In the genomic region with DNA sequence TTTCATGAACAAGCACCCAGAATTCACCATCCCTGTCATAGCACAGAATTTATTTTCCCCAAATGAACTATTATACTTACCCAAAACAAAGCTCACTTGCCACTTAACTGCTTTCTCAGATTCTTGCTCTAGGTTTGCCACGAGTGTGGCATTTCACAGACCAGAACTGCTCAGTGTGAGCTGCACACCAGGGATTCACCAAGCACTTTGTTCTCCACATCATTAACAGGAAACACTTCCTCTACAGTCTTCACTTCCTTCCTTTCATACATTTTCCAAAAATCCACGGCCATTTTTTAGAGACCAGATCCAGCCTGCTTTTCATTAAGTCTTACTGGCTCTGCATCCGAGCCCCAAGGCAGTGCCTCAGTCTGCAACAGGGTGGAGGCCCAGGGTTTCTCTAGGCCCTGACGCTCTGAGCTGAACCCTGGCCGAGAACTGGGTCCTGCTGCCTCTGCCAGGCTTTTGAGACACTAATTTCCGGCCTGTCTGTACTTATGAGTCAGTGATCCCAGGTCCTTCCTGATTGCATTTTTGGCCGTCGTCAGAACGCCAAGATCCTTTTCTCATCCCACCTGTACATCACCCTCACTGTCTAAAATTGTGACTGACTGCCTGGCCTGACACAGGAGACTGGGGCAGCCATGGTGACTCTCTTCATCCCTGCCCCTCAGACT, we compare ENCODE assay signal across 16 cellular contexts.
DNase-seq lines count a peak whose midpoint lies in the region; ATAC-seq, FAIRE-seq and TF ChIP-seq lines count a peak whose summit lies in the region.
"Had no signal": no experiment of that assay in that cellular context is flagged by ENCODE, and none has a peak within 500 bp of the region (broad histone marks: within the 10 kb centered on the region; RNA-seq: fewer than 3 reads in every experiment).

No MANE protein-coding gene starts in this region.

- H3K27me3 ChIP-seq in breast epithelium: no peaks in the 10 kb centered on the region
- no peaks in the 10 kb centered on the region for H3K27me3 ChIP-seq in astrocyte (ENCODE audit: insufficient read depth, low read length)
- no peaks in the 10 kb centered on the region for H3K27me3 ChIP-seq in heart right ventricle
- H3K27me3 ChIP-seq in aorta (ENCODE audit: control insufficient read depth in 1 of 2, insufficient read depth in 2 of 2, low read length in 1 of 2): no peaks in the 10 kb centered on the region
- no peaks in the 10 kb centered on the region for H3K27me3 ChIP-seq in ovary
- H3K27me3 ChIP-seq: tibial nerve had no signal

- H3K27ac ChIP-seq in breast epithelium: no peak overlapping the region
- peak overlapping the region; percentile 77 for H3K27ac ChIP-seq in astrocyte (ENCODE audit: low read depth, low read length)
- H3K27ac ChIP-seq in heart right ventricle: peak overlapping the region in 4 of 10 donors; percentile 24 to 52 (median 40)
- H3K27ac ChIP-seq in aorta (ENCODE audit: low read depth in 1 of 2, low read length in 2 of 2): peak overlapping the region; percentile 60 to 92
- no peak overlapping the region for H3K27ac ChIP-seq in ovary
- H3K27ac ChIP-seq: KMS-11, tibial nerve had no signal

- peak; percentile 65 for DNase-seq in MCF 10A (ENCODE audit: unreplicated experiment)
- DNase-seq in breast epithelium (ENCODE audit: low spot score in 2 of 2): no peak
- peak; percentile 80 for DNase-seq in astrocyte (ENCODE audit: low read depth)
- no peak for DNase-seq in heart right ventricle
- peak; percentile 75 to 81 for DNase-seq in aorta
- DNase-seq in ovary: no peak
- no peak for DNase-seq in GM10266 (ENCODE audit: extremely low spot score)
- DNase-seq in NCI-H526 (lab: John Stamatoyannopoulos, UW): no peak
- DNase-seq: activated CD8-positive, alpha-beta T cell treated with anti-CD3 and anti-CD28 coated beads for 36 hours; effector memory CD8-positive, alpha-beta T cell had no signal

- ATAC-seq in heart right ventricle: peak in 5 of 8 donors; percentile 31 to 75 (median 57)
- ATAC-seq in aorta (ENCODE audit: low FRiP score): peak; percentile 74
- ATAC-seq: activated CD8-positive, alpha-beta T cell treated with anti-CD3 and anti-CD28 coated beads for 36 hours; effector memory CD8-positive, alpha-beta T cell had no signal

- H3K4me1 Mint-ChIP-seq in MCF 10A (ENCODE audit: insufficient read depth, unreplicated experiment) (peaks cover 9% of the 10 kb centered on the region), astrocyte (ENCODE audit: low read depth, unreplicated experiment) (peaks cover 49% of the 10 kb centered on the region)
- H3K4me1 Mint-ChIP-seq: activated naive CD4-positive, alpha-beta T cell treated with anti-CD3 and anti-CD28 coated beads, Interleukin-2, amount 50 U/mL, for 24 hours had no signal

- intact Hi-C loops in MCF 10A (cut with micrococcal nuclease) (no loop called here), breast epithelium (cut with DNase I; ENCODE audit: low total_unique reads) (no loop called here), heart right ventricle (cut with DNase I) (no loop called here), aorta (cut with DNase I) (no loop called here), ovary (cut with DNase I) (no loop called here)

- POLR2A ChIA-PET in MCF 10A (lab: Yijun Ruan, JAX): interaction anchor here (0.6 to 0.9 kb wide), 2 partner anchors 17 to 1802 kb away, joined by 3 to 4 read pairs; no protein-coding TSS in a partner anchor

- no peaks in the 10 kb centered on the region for H3K27me3 Mint-ChIP-seq in MCF 10A (ENCODE audit: insufficient read depth, unreplicated experiment)
- H3K27me3 Mint-ChIP-seq in astrocyte (ENCODE audit: low read depth, unreplicated experiment): no peaks in the 10 kb centered on the region
- H3K27me3 Mint-ChIP-seq: activated CD8-positive, alpha-beta T cell treated with anti-CD3 and anti-CD28 coated beads for 36 hours; progenitor cell of endocrine pancreas had no signal

- TF ChIP-seq POLR2A in breast epithelium (IDR thresholded peaks at IDR 0.05) (no peak), ovary (IDR thresholded peaks at IDR 0.05) (no peak)

- H3K9me3 Mint-ChIP-seq in MCF 10A (ENCODE audit: unreplicated experiment) (no peaks in the 10 kb centered on the region), astrocyte (ENCODE audit: unreplicated experiment) (no peaks in the 10 kb centered on the region)
- H3K9me3 Mint-ChIP-seq: activated CD8-positive, alpha-beta T cell treated with anti-CD3 and anti-CD28 coated beads for 36 hours; activated naive CD4-positive, alpha-beta T cell treated with anti-CD3 and anti-CD28 coated beads, Interleukin-2, amount 50 U/mL, for 24 hours had no signal

- FAIRE-seq in astrocyte (lab: Jason Lieb, UNC): peak; percentile 72
- FAIRE-seq: A204.1, keratinocyte had no signal

- CTCF ChIA-PET in MCF 10A (lab: Yijun Ruan, JAX): interaction anchor here (1.0 kb wide), 1 partner anchor 36 kb away, joined by 3 read pairs; no protein-coding TSS in a partner anchor

- H3K4me1 ChIP-seq in breast epithelium (no peaks in the 10 kb centered on the region), astrocyte (ENCODE audit: insufficient read depth, low read length) (peaks cover 41% of the 10 kb centered on the region), heart right ventricle (peaks cover 0 to 39% (median 18%) of the 10 kb centered on the region in 9 donors), aorta (ENCODE audit: control insufficient read depth in 1 of 2, insufficient read depth in 2 of 2, low read length in 2 of 2) (peaks cover 0 to 11% of the 10 kb centered on the region in 2 donors), ovary (ENCODE audit: insufficient read depth) (no peaks in the 10 kb centered on the region)

- H2AFZ ChIP-seq in astrocyte (ENCODE audit: low read depth, low read length): no peak overlapping the region

- BruUV-seq in MCF 10A (replicated peaks; lab: Mats Ljungman, UMichigan): no TSS peak

- peak overlapping the region; percentile 59 for H3K9ac ChIP-seq in astrocyte (ENCODE audit: low read length)
- H3K9ac ChIP-seq: KMS-11 had no signal

- TF ChIP-seq EP300 in ovary (IDR thresholded peaks at IDR 0.05): no peak

- H3K9me3 ChIP-seq in breast epithelium: no peaks in the 10 kb centered on the region
- no peaks in the 10 kb centered on the region for H3K9me3 ChIP-seq in astrocyte (ENCODE audit: insufficient read depth, low read depth, low read length)
- H3K9me3 ChIP-seq in heart right ventricle: no peaks in the 10 kb centered on the region
- no peaks in the 10 kb centered on the region for H3K9me3 ChIP-seq in aorta (ENCODE audit: control insufficient read depth, low read length)
- no peaks in the 10 kb centered on the region for H3K9me3 ChIP-seq in ovary
- H3K9me3 ChIP-seq: tibial nerve had no signal

- no peak for TF ChIP-seq CTCF in MCF 10A (IDR thresholded peaks at IDR 0.05; ENCODE audit: unreplicated experiment)
- no peak for TF ChIP-seq CTCF in breast epithelium (IDR thresholded peaks at IDR 0.05)
- no peak for TF ChIP-seq CTCF in astrocyte (IDR thresholded peaks at IDR 0.05; ENCODE audit: insufficient read depth, low read depth, low read length)
- TF ChIP-seq CTCF in heart right ventricle (IDR thresholded peaks at IDR 0.05): no peak
- no peak for TF ChIP-seq CTCF in ovary (IDR thresholded peaks at IDR 0.05)
- TF ChIP-seq CTCF in GM10266 (IDR thresholded peaks at IDR 0.05; ENCODE audit: control insufficient read depth, insufficient read depth, low read depth, missing control alignments): no peak

- H3K79me2 ChIP-seq in astrocyte (ENCODE audit: insufficient read depth, low read length): peaks cover 42% of the 10 kb centered on the region

- H3K36me3 ChIP-seq in breast epithelium (peaks cover 8% of the 10 kb centered on the region), astrocyte (ENCODE audit: insufficient read depth, low read length) (peaks cover 44% of the 10 kb centered on the region), heart right ventricle (peaks cover 0 to 55% (median 4%) of the 10 kb centered on the region in 9 donors), aorta (ENCODE audit: control insufficient read depth in 1 of 2, insufficient read depth in 2 of 2, low read length in 1 of 2) (peaks cover 0 to 6% of the 10 kb centered on the region in 2 donors), ovary (no peaks in the 10 kb centered on the region)

- H4K20me1 ChIP-seq in astrocyte (ENCODE audit: insufficient read depth, low read length): peaks cover 58% of the 10 kb centered on the region

- H3K36me3 Mint-ChIP-seq in MCF 10A (ENCODE audit: insufficient read depth, unreplicated experiment) (peaks cover 70% of the 10 kb centered on the region), astrocyte (ENCODE audit: low read depth, unreplicated experiment) (peaks cover 45% of the 10 kb centered on the region)
- H3K36me3 Mint-ChIP-seq: activated naive CD4-positive, alpha-beta T cell treated with anti-CD3 and anti-CD28 coated beads, Interleukin-2, amount 50 U/mL, for 24 hours had no signal

- H3K27ac Mint-ChIP-seq in MCF 10A (ENCODE audit: low read depth, unreplicated experiment) (peak overlapping the region; percentile 66), astrocyte (ENCODE audit: unreplicated experiment) (peak overlapping the region; percentile 54)
- H3K27ac Mint-ChIP-seq: activated CD8-positive, alpha-beta T cell treated with anti-CD3 and anti-CD28 coated beads for 36 hours; activated naive CD4-positive, alpha-beta T cell treated with anti-CD3 and anti-CD28 coated beads, Interleukin-2, amount 50 U/mL, for 24 hours; effector memory CD8-positive, alpha-beta T cell; progenitor cell of endocrine pancreas had no signal

- H3K4me3 ChIP-seq in breast epithelium (no peak overlapping the region), astrocyte (ENCODE audit: insufficient read depth, low read depth, low read length) (peak overlapping the region; percentile 1), heart right ventricle (no peak overlapping the region), aorta (ENCODE audit: low read length in 2 of 2) (no peak overlapping the region), ovary (no peak overlapping the region)
- H3K4me3 ChIP-seq: tibial nerve had no signal

- H3K4me3 Mint-ChIP-seq in MCF 10A (ENCODE audit: unreplicated experiment): no peak overlapping the region
- H3K4me3 Mint-ChIP-seq in astrocyte (ENCODE audit: unreplicated experiment): no peak overlapping the region
- H3K4me3 Mint-ChIP-seq: activated CD8-positive, alpha-beta T cell treated with anti-CD3 and anti-CD28 coated beads for 36 hours; activated naive CD4-positive, alpha-beta T cell treated with anti-CD3 and anti-CD28 coated beads, Interleukin-2, amount 50 U/mL, for 24 hours; effector memory CD8-positive, alpha-beta T cell had no signal

- WGBS in heart right ventricle, 2 donors: 53 to 54% methylated on average over 9 of the region's 9 CpGs
- 2 to 10% methylated on average over 9 of the region's 9 CpGs for WGBS in aorta, 2 donors
- WGBS in ovary, 3 donors: 77 to 78% (median 78%) methylated on average over 9 of the region's 9 CpGs

- H3K4me2 ChIP-seq in astrocyte (ENCODE audit: low read length): peak overlapping the region; percentile 70
- H3K4me2 ChIP-seq: KMS-11 had no signal

Comparison
In these comparisons a context has a peak if more than half of its experiments do, and no peak if none do; other contexts are left out.
1. DNase-seq: peak in MCF 10A (single experiment), astrocyte (single experiment) and aorta (2 of 2); none in breast epithelium (0 of 2), heart right ventricle (0 of 2), ovary (0 of 5), GM10266 (single experiment) and NCI-H526 (0 of 2).
2. H3K27ac ChIP-seq: peak in astrocyte (single experiment) and aorta (2 of 2); none in breast epithelium (0 of 2) and ovary (0 of 2).